ENCODE assay signal across 8 cellular contexts in genomic region chr20:15020845-15021244, GRCh38.
"Had no signal": no experiment of that assay in that cellular context is flagged by ENCODE, and none has a peak within 500 bp of the region (broad histone marks: within the 10 kb centered on the region; RNA-seq: fewer than 3 reads in every experiment).

No MANE protein-coding gene starts in this region.

- H3K4me1 ChIP-seq: HAP-1 had no signal

- H3K4me3 ChIP-seq: GM23248, HAP-1 had no signal

- ATAC-seq: HCT116 had no signal

- H2AFZ ChIP-seq: GM23248 had no signal

- H3K27ac ChIP-seq: GM23248, HL-60 had no signal

- H3K9me3 ChIP-seq: HAP-1 had no signal

- H3K9ac ChIP-seq: GM23248 had no signal

- DNase-seq: GM23248, GOT3, H7, HFFc6, KBM-7 had no signal

- H3K36me3 ChIP-seq: HAP-1 had no signal
